7 cellular contexts compared by ENCODE assay signal in the genomic region with DNA sequence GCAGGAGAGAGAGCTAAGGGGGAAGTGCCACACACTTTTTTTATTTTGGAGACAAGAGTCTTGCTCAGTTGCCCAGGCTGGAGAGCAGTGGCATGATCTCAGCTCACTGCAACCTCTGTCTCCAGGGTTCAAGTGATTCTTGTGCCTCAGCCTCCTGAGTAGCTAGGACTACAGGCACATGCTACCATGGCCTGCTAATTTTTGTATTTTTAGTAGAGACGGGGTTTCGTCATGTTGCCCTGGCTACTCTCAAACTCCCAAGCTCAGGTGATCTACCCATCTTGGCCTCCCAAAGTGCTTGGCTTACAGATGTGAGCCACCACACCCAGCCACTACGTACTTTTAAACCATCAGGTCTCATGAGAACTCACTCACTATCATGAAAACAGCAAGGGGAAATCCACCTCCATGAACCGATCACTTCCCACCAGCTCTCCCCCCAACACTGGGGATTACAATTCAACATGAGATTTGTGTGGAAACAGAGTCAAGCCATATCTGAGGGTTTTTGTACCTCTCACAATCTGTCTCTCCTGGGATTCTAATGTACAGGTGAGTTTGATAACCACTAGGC. TPM values are rescaled to one million over a fixed set of nuclear protein-coding genes. Genes with fewer than 3 reads are reported as not detected.
DNase-seq lines count a peak whose midpoint lies in the region; ATAC-seq and TF ChIP-seq lines count a peak whose summit lies in the region.
"Not testable (repeated sequence)": the region's sequence is repeated elsewhere in the genome, so short reads cannot be mapped to it uniquely, and the experiment has no call there.

No MANE protein-coding gene starts in this region.

- not testable (repeated sequence) for H3K9me3 ChIP-seq in CD8-positive, alpha-beta T cell (ENCODE audit: low read length)

- H2AFZ ChIP-seq in KMS-11 (ENCODE audit: low read depth): peak overlapping the region; percentile 97; the same call in 1 of the 2 replicates

- DNase-seq in CD8-positive, alpha-beta T cell; T-helper 2 cell treated with Interferon-gamma antibody and Interleukin-4, amounts not matched to agents 5 μg/mL and 100 μg/mL, for 36 hours (ENCODE audit: low spot score); activated T-cell treated with anti-CD3 and anti-CD28 coated beads, Interleukin-2, amount 50 U/mL, for 24 hours; immature natural killer cell: not testable (repeated sequence)

- not testable (repeated sequence) for H3K27me3 Mint-ChIP-seq in CD8-positive, alpha-beta T cell (ENCODE audit: low read depth); T-helper 2 cell treated with Interferon-gamma antibody and Interleukin-4, amounts not matched to agents 5 μg/mL and 100 μg/mL, for 36 hours (ENCODE audit: low read depth); activated T-cell treated with anti-CD3 and anti-CD28 coated beads, Interleukin-2, amount 50 U/mL, for 24 hours; activated naive CD8-positive, alpha-beta T cell; immature natural killer cell (ENCODE audit: low read depth in 3 of 3); nephron (ENCODE audit: low read depth)

- H4K20me1 ChIP-seq in KMS-11 (ENCODE audit: insufficient read depth): not testable (repeated sequence)

- not testable (repeated sequence) for H3K79me2 ChIP-seq in KMS-11 (ENCODE audit: insufficient read depth, low read depth)

- H3K4me3 ChIP-seq in CD8-positive, alpha-beta T cell (ENCODE audit: low read depth, low read length); KMS-11 (IDR thresholded peaks at IDR 0.05; ENCODE audit: insufficient read depth, low read depth, low read length): not testable (repeated sequence)

- not testable (repeated sequence) for H3K36me3 Mint-ChIP-seq in CD8-positive, alpha-beta T cell; T-helper 2 cell treated with Interferon-gamma antibody and Interleukin-4, amounts not matched to agents 5 μg/mL and 100 μg/mL, for 36 hours (ENCODE audit: low read depth); activated T-cell treated with anti-CD3 and anti-CD28 coated beads, Interleukin-2, amount 50 U/mL, for 24 hours (ENCODE audit: low read depth); activated naive CD8-positive, alpha-beta T cell; immature natural killer cell; nephron (ENCODE audit: low read depth)

- CTCF ChIA-PET in CD8-positive, alpha-beta T cell (lab: Charles Lee): interaction anchor here (1.3 to 4.4 kb wide), 3 partner anchors 7 to 166 kb away, joined by 3 to 25 read pairs (median 3); no protein-coding TSS in a partner anchor

- peak overlapping the region; percentile 58 for H3K27ac Mint-ChIP-seq in CD8-positive, alpha-beta T cell
- peak overlapping the region; percentile 53 for H3K27ac Mint-ChIP-seq in T-helper 2 cell treated with Interferon-gamma antibody and Interleukin-4, amounts not matched to agents 5 μg/mL and 100 μg/mL, for 36 hours
- peak overlapping the region; percentile 92 for H3K27ac Mint-ChIP-seq in activated T-cell treated with anti-CD3 and anti-CD28 coated beads, Interleukin-2, amount 50 U/mL, for 24 hours
- H3K27ac Mint-ChIP-seq in activated naive CD8-positive, alpha-beta T cell: peak overlapping the region; percentile 46
- H3K27ac Mint-ChIP-seq in immature natural killer cell: peak overlapping the region; percentile 90 to 98 (median 92)
- peak overlapping the region in 2 of 3 experiments; percentile 16 to 22 for H3K27ac Mint-ChIP-seq in nephron

- not testable (repeated sequence) for H3K4me1 ChIP-seq in CD8-positive, alpha-beta T cell (ENCODE audit: insufficient read depth, low read length)
- peaks cover 21% of the 10 kb centered on the region for H3K4me1 ChIP-seq in KMS-11 (ENCODE audit: low read depth, poor library complexity, severe bottlenecking)

- peaks cover 22% of the 10 kb centered on the region for H3K4me1 Mint-ChIP-seq in CD8-positive, alpha-beta T cell (ENCODE audit: low read depth)
- H3K4me1 Mint-ChIP-seq in T-helper 2 cell treated with Interferon-gamma antibody and Interleukin-4, amounts not matched to agents 5 μg/mL and 100 μg/mL, for 36 hours (ENCODE audit: low read depth): peaks cover 37% of the 10 kb centered on the region
- H3K4me1 Mint-ChIP-seq in activated T-cell treated with anti-CD3 and anti-CD28 coated beads, Interleukin-2, amount 50 U/mL, for 24 hours (ENCODE audit: low read depth): peaks cover 48% of the 10 kb centered on the region
- H3K4me1 Mint-ChIP-seq in activated naive CD8-positive, alpha-beta T cell (ENCODE audit: low read depth): peaks cover 23% of the 10 kb centered on the region
- H3K4me1 Mint-ChIP-seq in immature natural killer cell: peaks cover 24 to 32% of the 10 kb centered on the region in 2 donors
- H3K4me1 Mint-ChIP-seq in nephron: not testable (repeated sequence)

- POLR2A ChIA-PET in CD8-positive, alpha-beta T cell (lab: Charles Lee): not testable (repeated sequence)

- not testable (repeated sequence) for H3K4me3 Mint-ChIP-seq in CD8-positive, alpha-beta T cell; activated T-cell treated with anti-CD3 and anti-CD28 coated beads, Interleukin-2, amount 50 U/mL, for 24 hours; activated naive CD8-positive, alpha-beta T cell; nephron
- peak overlapping the region; percentile 25 for H3K4me3 Mint-ChIP-seq in T-helper 2 cell treated with Interferon-gamma antibody and Interleukin-4, amounts not matched to agents 5 μg/mL and 100 μg/mL, for 36 hours
- peak overlapping the region in 4 of 5 donors; percentile 9 to 56 (median 36) for H3K4me3 Mint-ChIP-seq in immature natural killer cell

- H3K4me2 ChIP-seq in KMS-11: not testable (repeated sequence)

- not testable (repeated sequence) for H3K36me3 ChIP-seq in CD8-positive, alpha-beta T cell (ENCODE audit: insufficient read depth, low read length); KMS-11 (ENCODE audit: insufficient read depth)

- H3K9me3 Mint-ChIP-seq in CD8-positive, alpha-beta T cell; T-helper 2 cell treated with Interferon-gamma antibody and Interleukin-4, amounts not matched to agents 5 μg/mL and 100 μg/mL, for 36 hours; activated T-cell treated with anti-CD3 and anti-CD28 coated beads, Interleukin-2, amount 50 U/mL, for 24 hours; activated naive CD8-positive, alpha-beta T cell (ENCODE audit: low read depth); immature natural killer cell; nephron: not testable (repeated sequence)

- intact Hi-C loops in CD8-positive, alpha-beta T cell (cut with DNase I, micrococcal nuclease): not testable (repeated sequence)

- not testable (repeated sequence) for ATAC-seq in CD8-positive, alpha-beta T cell

- H3K27ac ChIP-seq in CD8-positive, alpha-beta T cell (ENCODE audit: low read depth, low read length); KMS-11: not testable (repeated sequence)

- not testable (repeated sequence) for H3K9ac ChIP-seq in KMS-11

- H3K27me3 ChIP-seq in CD8-positive, alpha-beta T cell (ENCODE audit: insufficient read depth, low read length); KMS-11 (ENCODE audit: insufficient read depth, low read depth): not testable (repeated sequence)

- not testable (repeated sequence) for TF ChIP-seq CTCF in CD8-positive, alpha-beta T cell (IDR thresholded peaks at IDR 0.05); KMS-11 (conservative IDR thresholded peaks at IDR 0.05; ENCODE audit: low read depth, low read length); nephron (IDR thresholded peaks at IDR 0.05; ENCODE audit: unreplicated experiment in 3 of 3)

RNA-seq across cellular contexts. Expression of a gene that starts 43.7 kb away (rescaled TPM):
- 10 to 100 TPM; 57.2 to 60.4 TPM for total RNA-seq in CD8-positive, alpha-beta T cell
- polyA plus RNA-seq in immature natural killer cell: 10 to 100 TPM in 1 of 3 donors, 1 to 10 TPM in 2; 3.3 to 11.8 (median 5.0) TPM

Comparison
In these comparisons a context has a peak if more than half of its experiments do, and no peak if none do; other contexts are left out.
1. H3K27ac Mint-ChIP-seq: peak in every context shown above with its lines; median percentile 92 in activated T-cell treated with anti-CD3 and anti-CD28 coated beads, Interleukin-2, amount 50 U/mL, for 24 hours; 92 in immature natural killer cell; 58 in CD8-positive, alpha-beta T cell; 53 in T-helper 2 cell treated with Interferon-gamma antibody and Interleukin-4, amounts not matched to agents 5 μg/mL and 100 μg/mL, for 36 hours; 46 in activated naive CD8-positive, alpha-beta T cell; 19 in nephron.